In genomic region chr1:146479188-146479587, GRCh38 we compare ENCODE assay signal across 7 cellular contexts.
DNase-seq lines count a peak whose midpoint lies in the region; ATAC-seq, FAIRE-seq and TF ChIP-seq lines count a peak whose summit lies in the region.
"Not testable (repeated sequence)": the region's sequence is repeated elsewhere in the genome, so short reads cannot be mapped to it uniquely, and the experiment has no call there.

No MANE protein-coding gene starts in this region.

- H3K36me3 ChIP-seq in upper lobe of right lung = not testable (repeated sequence)

- peak; percentile 23 for ATAC-seq in upper lobe of right lung

- TF ChIP-seq CTCF in fibroblast of mammary gland (conservative IDR thresholded peaks at IDR 0.05; ENCODE audit: control insufficient read depth, insufficient read depth, low read depth, low read length); upper lobe of right lung (IDR thresholded peaks at IDR 0.05): not testable (repeated sequence)

- H3K9me3 ChIP-seq in upper lobe of right lung = not testable (repeated sequence)

- not testable (repeated sequence) for H3K4me3 ChIP-seq in fibroblast of mammary gland (ENCODE audit: control insufficient read depth, low read depth, low read length); upper lobe of right lung

- peak; percentile 17 for DNase-seq in CD1c-positive myeloid dendritic cell (ENCODE audit: extremely low spot score)
- peak; percentile 4 for DNase-seq in HT1080 (ENCODE audit: low read depth)
- peak; percentile 50 for DNase-seq in RCC 7860 (ENCODE audit: low spot score)
- peak; percentile 24 for DNase-seq in amniotic epithelial cell (ENCODE audit: low read depth)
- peak; percentile 19 for DNase-seq in fibroblast of mammary gland (ENCODE audit: low read depth)
- peak; percentile 66 for DNase-seq in kidney tubule cell (ENCODE audit: low spot score)
- DNase-seq in upper lobe of right lung = not testable (repeated sequence)

- not testable (repeated sequence) for H3K4me1 ChIP-seq in upper lobe of right lung

- intact Hi-C loops in upper lobe of right lung (cut with DNase I) = not testable (repeated sequence)

- not testable (repeated sequence) for FAIRE-seq in RCC 7860 (lab: Jason Lieb, UNC)

- H3K27ac ChIP-seq in upper lobe of right lung = not testable (repeated sequence)

- not testable (repeated sequence) for H3K27me3 ChIP-seq in upper lobe of right lung
